18 cellular contexts compared by ENCODE assay signal in genomic region chr6:143064996-143065683, GRCh38. TPM values are rescaled to one million over a fixed set of nuclear protein-coding genes. Genes with fewer than 3 reads are reported as not detected.
DNase-seq lines count a peak whose midpoint lies in the region; ATAC-seq, FAIRE-seq and TF ChIP-seq lines count a peak whose summit lies in the region.
"Had no signal": no experiment of that assay in that cellular context is flagged by ENCODE, and none has a peak within 500 bp of the region (broad histone marks: within the 10 kb centered on the region; RNA-seq: fewer than 3 reads in every experiment).

No MANE protein-coding gene starts in this region.

- H3K27ac Mint-ChIP-seq in type B pancreatic cell (peak overlapping the region; percentile 61), osteocyte (ENCODE audit: unreplicated experiment) (no peak overlapping the region)
- H3K27ac Mint-ChIP-seq in activated CD4-positive, alpha-beta T cell treated with anti-CD3 and anti-CD28 coated beads for 36 hours = no peak overlapping the region
- H3K27ac Mint-ChIP-seq: activated T-cell treated with anti-CD3 and anti-CD28 coated beads, Interleukin-2, amount 50 U/mL, for 24 hours; CD8-positive, alpha-beta memory T cell; dendritic cell treated with granulocyte-macrophage colony-stimulating factor and Interleukin-4, amounts not matched to agents 40 ng/mL and 50 ng/mL, for 4 days; neural progenitor cell had no signal

- POLR2A ChIA-PET in activated CD4-positive, alpha-beta T cell treated with anti-CD3 and anti-CD28 coated beads for 36 hours (lab: Charles Lee) = no interaction called here

- intact Hi-C loops in activated CD4-positive, alpha-beta T cell treated with anti-CD3 and anti-CD28 coated beads for 36 hours (cut with DNase I, micrococcal nuclease) = loop anchor here in 1 of 2 experiments (5.0 kb wide), 1 partner anchor 67 kb away; no protein-coding TSS in a partner anchor

- no peak overlapping the region for H3K4me3 ChIP-seq in bronchial epithelial cell (ENCODE audit: low read depth, low read length)
- H3K4me3 ChIP-seq: adrenal gland, neural progenitor cell, SK-N-MC, spleen had no signal

- no peaks in the 10 kb centered on the region for H3K36me3 ChIP-seq in bronchial epithelial cell (ENCODE audit: control insufficient read depth, insufficient read depth, low read length)
- H3K36me3 ChIP-seq: adrenal gland, neural progenitor cell, spleen had no signal

- CTCF ChIA-PET in activated CD4-positive, alpha-beta T cell treated with anti-CD3 and anti-CD28 coated beads for 36 hours (lab: Charles Lee) = interaction anchor here (0.9 to 1.4 kb wide), 4 partner anchors 10 to 590 kb away, joined by 3 to 5 read pairs (median 4); no protein-coding TSS in a partner anchor

- no peaks in the 10 kb centered on the region for H3K27me3 ChIP-seq in bronchial epithelial cell (ENCODE audit: control insufficient read depth, insufficient read depth, low read length)
- H3K27me3 ChIP-seq: adrenal gland, neural progenitor cell, spleen had no signal

- TF ChIP-seq CTCF in bronchial epithelial cell (IDR thresholded peaks at IDR 0.05; ENCODE audit: insufficient read depth, low read length, severe bottlenecking) (no peak), type B pancreatic cell (conservative IDR thresholded peaks at IDR 0.05) (no peak), osteocyte (IDR thresholded peaks at IDR 0.05) (no peak)

- peak; percentile 38 for DNase-seq in SIG-M5 treated with dmso at 0.1 percent for 504 hours (lab: John Stamatoyannopoulos, UW; ENCODE audit: unreplicated experiment)
- DNase-seq in SIG-M5 (lab: John Stamatoyannopoulos, UW) = no peak
- DNase-seq in NOMO-1 treated with dmso at 0.1 percent for 144 hours (lab: John Stamatoyannopoulos, UW; ENCODE audit: unreplicated experiment) = peak; percentile 29
- DNase-seq in bronchial epithelial cell (ENCODE audit: low read depth) = peak; percentile 29
- no peak for DNase-seq in type B pancreatic cell (ENCODE audit: extremely low spot score, unreplicated experiment)
- no peak for DNase-seq in osteocyte (ENCODE audit: extremely low spot score, unreplicated experiment)
- no peak for DNase-seq in activated CD4-positive, alpha-beta T cell treated with anti-CD3 and anti-CD28 coated beads for 36 hours
- DNase-seq: activated CD4-positive, alpha-beta T cell treated with anti-CD3 and anti-CD28 coated beads for 48 hours; activated T-cell treated with anti-CD3 and anti-CD28 coated beads, Interleukin-2, amount 50 U/mL, for 24 hours; adrenal gland; CD8-positive, alpha-beta memory T cell; mesendoderm; NCI-H2029; spleen had no signal

- H3K36me3 Mint-ChIP-seq in type B pancreatic cell = no peaks in the 10 kb centered on the region
- no peaks in the 10 kb centered on the region for H3K36me3 Mint-ChIP-seq in osteocyte (ENCODE audit: unreplicated experiment)
- H3K36me3 Mint-ChIP-seq in activated CD4-positive, alpha-beta T cell treated with anti-CD3 and anti-CD28 coated beads for 36 hours (ENCODE audit: low read depth) = peaks cover 2% of the 10 kb centered on the region
- H3K36me3 Mint-ChIP-seq: neural progenitor cell had no signal

- FAIRE-seq in bronchial epithelial cell (lab: Jason Lieb, UNC) = no peak

- H3K4me3 Mint-ChIP-seq in type B pancreatic cell (peak overlapping the region; percentile 9), osteocyte (ENCODE audit: unreplicated experiment) (no peak overlapping the region)
- no peak overlapping the region for H3K4me3 Mint-ChIP-seq in activated CD4-positive, alpha-beta T cell treated with anti-CD3 and anti-CD28 coated beads for 36 hours
- H3K4me3 Mint-ChIP-seq: activated T-cell treated with anti-CD3 and anti-CD28 coated beads, Interleukin-2, amount 50 U/mL, for 24 hours; CD8-positive, alpha-beta memory T cell; dendritic cell treated with granulocyte-macrophage colony-stimulating factor and Interleukin-4, amounts not matched to agents 40 ng/mL and 50 ng/mL, for 4 days; neural progenitor cell had no signal

- no peak for ATAC-seq in HG03354 (IDR thresholded peaks at IDR 0.05; ENCODE audit: poor library complexity, severe bottlenecking, unreplicated experiment)
- ATAC-seq in activated CD4-positive, alpha-beta T cell treated with anti-CD3 and anti-CD28 coated beads for 36 hours = no peak

- H3K27me3 Mint-ChIP-seq in type B pancreatic cell (no peaks in the 10 kb centered on the region), osteocyte (ENCODE audit: unreplicated experiment) (no peaks in the 10 kb centered on the region)
- H3K27me3 Mint-ChIP-seq in activated CD4-positive, alpha-beta T cell treated with anti-CD3 and anti-CD28 coated beads for 36 hours = no peaks in the 10 kb centered on the region
- H3K27me3 Mint-ChIP-seq: activated T-cell treated with anti-CD3 and anti-CD28 coated beads, Interleukin-2, amount 50 U/mL, for 24 hours; dendritic cell treated with granulocyte-macrophage colony-stimulating factor and Interleukin-4, amounts not matched to agents 40 ng/mL and 50 ng/mL, for 4 days had no signal

- H3K4me1 Mint-ChIP-seq in type B pancreatic cell (ENCODE audit: unreplicated experiment) = peaks cover 23% of the 10 kb centered on the region
- H3K4me1 Mint-ChIP-seq in osteocyte (ENCODE audit: unreplicated experiment) = peaks cover 46% of the 10 kb centered on the region
- peaks cover 16% of the 10 kb centered on the region for H3K4me1 Mint-ChIP-seq in activated CD4-positive, alpha-beta T cell treated with anti-CD3 and anti-CD28 coated beads for 36 hours

- H3K9me3 Mint-ChIP-seq in type B pancreatic cell = no peaks in the 10 kb centered on the region
- no peaks in the 10 kb centered on the region for H3K9me3 Mint-ChIP-seq in osteocyte (ENCODE audit: unreplicated experiment)
- H3K9me3 Mint-ChIP-seq in activated CD4-positive, alpha-beta T cell treated with anti-CD3 and anti-CD28 coated beads for 36 hours (ENCODE audit: low read depth) = no peaks in the 10 kb centered on the region
- H3K9me3 Mint-ChIP-seq: activated T-cell treated with anti-CD3 and anti-CD28 coated beads, Interleukin-2, amount 50 U/mL, for 24 hours; CD8-positive, alpha-beta memory T cell; dendritic cell treated with granulocyte-macrophage colony-stimulating factor and Interleukin-4, amounts not matched to agents 40 ng/mL and 50 ng/mL, for 4 days; neural progenitor cell had no signal

RNA-seq across cellular contexts. Expression of gene AIG1, which starts 4.5 kb away (rescaled TPM):
- total RNA-seq in bronchial epithelial cell (60.6 and 63.5 TPM in 2 replicates), type B pancreatic cell (ENCODE audit: low replicate concordance) (34.3 and 37.8 TPM in 2 replicates), osteocyte (40.2 and 40.5 TPM in 2 replicates)
- total RNA-seq in activated CD4-positive, alpha-beta T cell treated with anti-CD3 and anti-CD28 coated beads for 36 hours = 10 to 100 TPM; 21.2 to 22.8 TPM

Comparison
In these comparisons a context has a peak if more than half of its experiments do, and no peak if none do; other contexts are left out.
1. DNase-seq: peak in SIG-M5 treated with dmso at 0.1 percent for 504 hours (single experiment), NOMO-1 treated with dmso at 0.1 percent for 144 hours (single experiment) and bronchial epithelial cell (single experiment); none in SIG-M5 (single experiment), type B pancreatic cell (single experiment), osteocyte (single experiment) and activated CD4-positive, alpha-beta T cell treated with anti-CD3 and anti-CD28 coated beads for 36 hours (single experiment).